Comparison of ENCODE assay signal across 24 cellular contexts in the genomic region with DNA sequence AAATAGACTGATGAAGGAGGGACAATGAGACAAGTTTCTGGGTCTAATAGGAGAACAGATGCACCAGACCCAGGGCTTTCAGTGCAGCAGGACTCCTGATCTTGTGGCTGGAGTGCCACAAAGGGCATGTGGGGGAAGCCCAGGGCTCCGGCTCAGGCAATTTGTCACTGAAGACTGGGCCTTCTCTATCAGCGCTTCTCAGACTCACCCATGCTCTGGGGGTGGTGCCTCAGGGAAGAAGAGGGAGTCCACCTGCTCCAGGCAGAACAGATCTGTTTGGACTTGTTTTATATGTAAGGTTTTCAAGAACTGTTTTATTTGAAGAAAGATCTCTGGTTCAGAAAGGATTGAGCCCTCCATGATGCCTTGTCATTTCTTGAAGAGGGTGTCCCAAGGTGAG.
"Had no signal": no experiment of that assay in that cellular context is flagged by ENCODE, and none has a peak within 500 bp of the region (broad histone marks: within the 10 kb centered on the region; RNA-seq: fewer than 3 reads in every experiment).

No MANE protein-coding gene starts in this region.

- DNase-seq: cortex of kidney; effector memory CD8-positive, alpha-beta T cell; hypothalamus; immature natural killer cell; midbrain; naive thymus-derived CD8-positive, alpha-beta T cell; nephron progenitor cell; nucleus accumbens; ovary; posterior cingulate gyrus; psoas muscle; right cardiac atrium; sigmoid colon; stimulated activated CD4-positive, alpha-beta T cell treated with anti-CD3 and anti-CD28 coated beads, Interleukin-2, amount 100 ng/mL, for 24 hours; stimulated activated CD4-positive, alpha-beta T cell treated with anti-CD3 and anti-CD28 coated beads, Interleukin-4, amount 100 ng/mL, for 24 hours; stimulated activated naive CD8-positive, alpha-beta T cell treated with anti-CD3 and anti-CD28 coated beads, Interleukin-15, Interleukin-2, amounts not matched to agents 100 U/mL and 50 U/mL, for 24 hours; substantia nigra; testis; tibial artery had no signal

- H3K36me3 Mint-ChIP-seq: immature natural killer cell; memory B cell; naive thymus-derived CD8-positive, alpha-beta T cell; stimulated activated effector memory CD8-positive, alpha-beta T cell treated with anti-CD3 and anti-CD28 coated beads, Interleukin-12 subunit alpha, Interleukin-12 subunit beta, amount 100 ng/mL, for 72 hours; type B pancreatic cell had no signal

- H3K27ac ChIP-seq: ovary, psoas muscle, sigmoid colon, testis, tibial artery had no signal

- H3K4me3 ChIP-seq: lung, ovary, psoas muscle, sigmoid colon, testis, tibial artery had no signal

- H3K4me1 ChIP-seq: psoas muscle, sigmoid colon, tibial artery had no signal

- ATAC-seq: effector memory CD8-positive, alpha-beta T cell; left lobe of liver; naive thymus-derived CD8-positive, alpha-beta T cell; right cardiac atrium; stimulated activated effector memory CD8-positive, alpha-beta T cell treated with anti-CD3 and anti-CD28 coated beads, Interleukin-12 subunit alpha, Interleukin-12 subunit beta, amount 100 ng/mL, for 72 hours; stimulated activated naive CD8-positive, alpha-beta T cell treated with anti-CD3 and anti-CD28 coated beads, Interleukin-15, Interleukin-2, amounts not matched to agents 100 U/mL and 50 U/mL, for 24 hours had no signal

- H3K4me3 Mint-ChIP-seq: effector memory CD8-positive, alpha-beta T cell; immature natural killer cell; memory B cell; naive thymus-derived CD8-positive, alpha-beta T cell; nephron progenitor cell; stimulated activated effector memory CD8-positive, alpha-beta T cell treated with anti-CD3 and anti-CD28 coated beads, Interleukin-12 subunit alpha, Interleukin-12 subunit beta, amount 100 ng/mL, for 72 hours; type B pancreatic cell had no signal

- H3K27ac Mint-ChIP-seq: immature natural killer cell; memory B cell; nephron progenitor cell; stimulated activated effector memory CD8-positive, alpha-beta T cell treated with anti-CD3 and anti-CD28 coated beads, Interleukin-12 subunit alpha, Interleukin-12 subunit beta, amount 100 ng/mL, for 72 hours; type B pancreatic cell had no signal

- H3K27me3 ChIP-seq: ovary, sigmoid colon, testis, tibial artery had no signal

- H3K9me3 Mint-ChIP-seq: effector memory CD8-positive, alpha-beta T cell; immature natural killer cell; memory B cell; naive thymus-derived CD8-positive, alpha-beta T cell; stimulated activated effector memory CD8-positive, alpha-beta T cell treated with anti-CD3 and anti-CD28 coated beads, Interleukin-12 subunit alpha, Interleukin-12 subunit beta, amount 100 ng/mL, for 72 hours had no signal

- H3K36me3 ChIP-seq: ovary, sigmoid colon, tibial artery had no signal

- H3K4me1 Mint-ChIP-seq: immature natural killer cell; stimulated activated effector memory CD8-positive, alpha-beta T cell treated with anti-CD3 and anti-CD28 coated beads, Interleukin-12 subunit alpha, Interleukin-12 subunit beta, amount 100 ng/mL, for 72 hours had no signal

- H3K9me3 ChIP-seq: ovary, psoas muscle, sigmoid colon, testis, tibial artery had no signal
